In the genomic region with DNA sequence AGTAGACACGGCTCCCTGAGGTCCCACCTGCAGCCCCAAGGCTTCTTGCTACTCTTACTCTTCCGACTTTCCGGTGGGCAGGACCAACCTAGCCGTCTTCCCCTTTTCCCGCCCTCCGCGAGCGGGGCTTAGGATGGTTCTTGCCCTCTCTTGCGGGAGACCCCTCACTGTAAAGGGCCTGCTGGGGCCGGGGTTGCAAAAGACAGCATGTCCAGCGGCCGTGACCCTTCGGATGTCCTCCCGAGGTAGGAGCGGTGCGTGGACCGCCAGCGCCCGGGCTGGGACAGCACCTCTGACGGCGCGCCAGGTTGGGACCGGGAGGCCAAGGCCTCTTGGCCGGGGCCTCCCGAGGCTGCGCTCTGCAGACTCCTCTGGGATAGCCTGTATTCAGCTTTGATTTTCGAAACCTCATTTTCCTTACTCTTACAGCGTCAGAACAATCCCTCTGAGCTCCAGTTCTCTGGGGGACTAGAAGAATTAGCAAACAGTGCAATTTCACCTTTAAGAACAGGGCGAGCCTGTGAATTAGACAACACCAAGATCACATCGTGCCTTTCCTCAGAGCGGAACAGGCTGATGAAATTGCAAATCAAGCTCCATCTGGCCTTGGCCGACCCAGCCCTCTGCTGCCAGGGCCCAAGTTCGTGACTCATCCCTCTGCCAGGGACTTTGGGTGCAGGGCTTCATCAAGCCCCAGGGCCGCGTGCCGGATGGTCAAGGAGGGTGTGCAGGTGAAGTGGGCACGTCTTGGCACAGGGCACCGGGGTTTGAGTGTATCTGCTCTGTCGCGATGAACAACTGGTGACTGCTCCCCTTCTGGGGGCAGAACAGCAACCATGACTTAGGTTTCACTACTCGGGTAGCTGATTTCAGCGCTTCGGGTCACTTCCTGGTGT, we compare ENCODE assay signal across 8 cellular contexts. TPM values are rescaled to one million over a fixed set of nuclear protein-coding genes. Genes with fewer than 3 reads are reported as not detected.
DNase-seq lines count a peak whose midpoint lies in the region; ATAC-seq and TF ChIP-seq lines count a peak whose summit lies in the region.

No MANE protein-coding gene starts in this region.

- no peaks in the 10 kb centered on the region for H3K9me3 ChIP-seq in ovary

- H3K27ac Mint-ChIP-seq in activated naive CD4-positive, alpha-beta T cell treated with anti-CD3 and anti-CD28 coated beads for 36 hours: no peak overlapping the region

- peaks cover 3% of the 10 kb centered on the region for H3K4me1 Mint-ChIP-seq in activated naive CD4-positive, alpha-beta T cell treated with anti-CD3 and anti-CD28 coated beads for 36 hours (ENCODE audit: low read depth)

- peak overlapping the region; percentile 93 for H3K27ac ChIP-seq in RWPE1
- H3K27ac ChIP-seq in ovary: peak overlapping the region in 1 of 2 donors; percentile 82

- no peaks in the 10 kb centered on the region for H3K36me3 Mint-ChIP-seq in activated naive CD4-positive, alpha-beta T cell treated with anti-CD3 and anti-CD28 coated beads for 36 hours (ENCODE audit: low read depth)

- CTCF ChIA-PET in activated naive CD4-positive, alpha-beta T cell treated with anti-CD3 and anti-CD28 coated beads for 36 hours (lab: Charles Lee): no interaction called here
- CTCF ChIA-PET in RWPE1 (lab: Yijun Ruan, JAX): interaction anchor here (0.6 to 1.0 kb wide), 3 partner anchors 9 to 21 kb away, joined by 3 read pairs; no protein-coding TSS in a partner anchor

- ATAC-seq in HG03469 (IDR thresholded peaks at IDR 0.05; ENCODE audit: unreplicated experiment) (no peak), GM18861 (IDR thresholded peaks at IDR 0.05; ENCODE audit: unreplicated experiment) (no peak)

- H3K4me3 ChIP-seq in fibroblast of pulmonary artery (replicated peaks; ENCODE audit: low read depth, low read length) (peak overlapping the region; percentile 72), ovary (peak overlapping the region; percentile 68)

- H3K4me3 Mint-ChIP-seq in activated naive CD4-positive, alpha-beta T cell treated with anti-CD3 and anti-CD28 coated beads for 36 hours: peak overlapping the region; percentile 73

- 23 to 29% (median 26%) methylated on average over 43 of the region's 43 CpGs for WGBS in ovary, 3 donors

- no peaks in the 10 kb centered on the region for H3K36me3 ChIP-seq in ovary

- TF ChIP-seq CTCF in RWPE1 (conservative IDR thresholded peaks at IDR 0.05; ENCODE audit: low read depth): no peak
- no peak for TF ChIP-seq CTCF in fibroblast of pulmonary artery (IDR thresholded peaks at IDR 0.05; ENCODE audit: low read length, missing control alignments)
- no peak for TF ChIP-seq CTCF in ovary (IDR thresholded peaks at IDR 0.05)

- intact Hi-C loops in activated naive CD4-positive, alpha-beta T cell treated with anti-CD3 and anti-CD28 coated beads for 36 hours (cut with micrococcal nuclease): loop anchor here (1.0 to 10.0 kb wide), 3 partner anchors 59 to 173 kb away; partner anchors contain the start of genes ELP2 and SLC39A6
- intact Hi-C loops in ovary (cut with DNase I): loop anchor here in 2 of 4 donors (5.0 kb wide), 3 partner anchors 36 to 61 kb away; partner anchors contain the start of genes ELP2 (in 1 of the 2) and SLC39A6 (in 1 of the 2)

- H3K9me3 Mint-ChIP-seq in activated naive CD4-positive, alpha-beta T cell treated with anti-CD3 and anti-CD28 coated beads for 36 hours: no peaks in the 10 kb centered on the region

- no peaks in the 10 kb centered on the region for H3K27me3 ChIP-seq in ovary

- peaks cover 20% of the 10 kb centered on the region for H3K27me3 Mint-ChIP-seq in activated naive CD4-positive, alpha-beta T cell treated with anti-CD3 and anti-CD28 coated beads for 36 hours (ENCODE audit: low read depth)

- peaks cover 14% of the 10 kb centered on the region for H3K4me1 ChIP-seq in ovary (ENCODE audit: insufficient read depth)

- TF ChIP-seq POLR2A in ovary (IDR thresholded peaks at IDR 0.05): no peak

- TF ChIP-seq EP300 in ovary (IDR thresholded peaks at IDR 0.05): no peak

- no peak for DNase-seq in activated naive CD4-positive, alpha-beta T cell treated with anti-CD3 and anti-CD28 coated beads for 36 hours
- DNase-seq in activated naive CD4-positive, alpha-beta T cell treated with anti-CD3 and anti-CD28 coated beads, Interleukin-2, amount 50 U/mL, for 16 hours: no peak
- DNase-seq in RWPE1 (ENCODE audit: low spot score) (peak; percentile 57), fibroblast of pulmonary artery (ENCODE audit: low read depth) (no peak), ovary (peak; percentile 47 to 72 (median 61)), NCI-H2107 treated with DMSO at 0.1 percent for 48 hours (lab: John Stamatoyannopoulos, UW; ENCODE audit: unreplicated experiment) (no peak)

- POLR2A ChIA-PET in RWPE1 (lab: Yijun Ruan, JAX; ENCODE audit: low non-redundant PET): no interaction called here

RNA-seq across cellular contexts. Expression of gene MOCOS, which starts 0.8 kb away (rescaled TPM):
- not detected for total RNA-seq in activated naive CD4-positive, alpha-beta T cell treated with anti-CD3 and anti-CD28 coated beads for 36 hours
- 10 to 100 TPM in 4 of 7 donors, 1 to 10 TPM in 3; 5.4 to 35.5 (median 12.6) TPM for total RNA-seq in ovary
- 1 to 10 TPM; 6.8 to 7.7 TPM for polyA plus RNA-seq in ovary

RNA-seq across cellular contexts. Expression of gene ELP2, which starts 58.4 kb away (rescaled TPM):
- 10 to 100 TPM; 90.1 to 92.0 TPM for total RNA-seq in activated naive CD4-positive, alpha-beta T cell treated with anti-CD3 and anti-CD28 coated beads for 36 hours
- 100 to 1,000 TPM in 6 of 7 donors, 10 to 100 TPM in 1; 63.6 to 144 (median 111) TPM for total RNA-seq in ovary
- 10 to 100 TPM; 70.9 to 91.7 TPM for polyA plus RNA-seq in ovary

RNA-seq across cellular contexts. Expression of gene SLC39A6, which starts 58.9 kb away (rescaled TPM):
- total RNA-seq in activated naive CD4-positive, alpha-beta T cell treated with anti-CD3 and anti-CD28 coated beads for 36 hours: 10 to 100 TPM; 15.4 to 15.7 TPM
- 10 to 100 TPM; 51.4 to 96.5 (median 57.2) TPM for total RNA-seq in ovary
- 10 to 100 TPM; 39.7 to 44.9 TPM for polyA plus RNA-seq in ovary

Comparison
In these comparisons a context has a peak if more than half of its experiments do, and no peak if none do; other contexts are left out.
1. DNase-seq: peak in RWPE1 (single experiment) and ovary (5 of 5); none in activated naive CD4-positive, alpha-beta T cell treated with anti-CD3 and anti-CD28 coated beads for 36 hours (single experiment), activated naive CD4-positive, alpha-beta T cell treated with anti-CD3 and anti-CD28 coated beads, Interleukin-2, amount 50 U/mL, for 16 hours (single experiment), fibroblast of pulmonary artery (single experiment) and NCI-H2107 treated with DMSO at 0.1 percent for 48 hours (single experiment).
2. RNA of gene MOCOS, which starts 0.8 kb away (total RNA-seq): 5.4 to 35.5 TPM in ovary; not detected in activated naive CD4-positive, alpha-beta T cell treated with anti-CD3 and anti-CD28 coated beads for 36 hours; every median in the first group is over 4 times any median in the second.